Comparison of ENCODE assay signal across 1 cellular context in genomic region chr1:17553970-17554369, GRCh38.
TF ChIP-seq lines count a peak whose summit lies in the region.

No MANE protein-coding gene starts in this region.

TF ChIP-seq in HCT116, 20 proteins besides CTCF, POLR2A, EP300 and RAD21 (continued from another document):
- TF ChIP-seq YY1 (IDR thresholded peaks at IDR 0.05; ENCODE audit: extremely low read depth, insufficient replicate concordance, low read depth, low read length), result peak; percentile 48
- TF ChIP-seq EZH2phosphoT487 (IDR thresholded peaks at IDR 0.05; ENCODE audit: borderline replicate concordance), result no peak
- TF ChIP-seq TCF7L2 (IDR thresholded peaks at IDR 0.05; ENCODE audit: borderline replicate concordance, extremely low read depth, insufficient read depth, insufficient read length), result no peak
